ENCODE assay signal across 8 cellular contexts in the genomic region with DNA sequence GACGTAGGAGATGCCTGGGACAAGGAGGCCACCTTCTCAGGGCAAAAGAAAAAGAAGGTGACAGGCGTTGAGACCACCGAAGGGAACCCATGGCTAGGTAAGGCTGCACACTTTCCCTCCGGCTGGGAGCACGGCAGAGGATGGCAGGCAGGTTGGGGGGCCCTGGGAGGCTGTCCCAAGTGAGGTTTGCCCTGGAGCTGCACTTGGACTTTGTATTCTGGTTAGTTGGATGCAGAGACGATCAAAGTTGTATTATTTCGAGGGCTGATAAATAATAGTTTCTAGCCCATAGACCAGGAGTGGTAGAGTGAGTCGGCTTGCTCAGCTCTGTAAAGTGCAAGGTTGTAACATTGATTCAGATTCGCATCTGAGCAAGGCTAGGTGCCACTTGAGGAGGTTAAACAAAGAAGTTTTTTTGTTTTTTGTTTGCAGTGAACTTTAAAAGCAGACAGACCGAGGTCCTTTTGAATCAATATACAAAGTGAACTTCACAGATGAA. TPM values are rescaled to one million over a fixed set of nuclear protein-coding genes. Genes with fewer than 3 reads are reported as not detected.
A peak's percentile ranks its signal among the peaks of the same experiment; 100 is the strongest.
DNase-seq lines count a peak whose midpoint lies in the region; ATAC-seq, FAIRE-seq and TF ChIP-seq lines count a peak whose summit lies in the region.

No MANE protein-coding gene starts in this region.

- POLR2A ChIA-PET in GM12878 (lab: Charles Lee) (interaction anchor here (0.8 to 1.9 kb wide), 5 partner anchors 38 to 228 kb away, joined by 3 to 14 read pairs (median 3); a partner anchor contains a TSS), HepG2 (lab: Yijun Ruan, JAX) (interaction anchor here (0.9 to 3.5 kb wide), 11 partner anchors 7 to 229 kb away, joined by 3 to 63 read pairs (median 8); a partner anchor contains a TSS)

- in situ Hi-C loops in GM12878 (cut with MboI) = no loop called here
- in situ Hi-C loops in HepG2 (cut with HindIII; ENCODE audit: extremely low pct_ligation_motif_present, low pct_unique_long_range_greater_than_20kb) = no loop called here
- in situ Hi-C loops in transverse colon (cut with MboI; ENCODE audit: low pct_ligation_motif_present in 1 of 4, low pct_unique_long_range_greater_than_20kb in 1 of 4, low sequenced_read_pairs in 3 of 4) = no loop called here

- H3K9me3 ChIP-seq in cardiac muscle cell (ENCODE audit: low read depth) (no peaks in the 10 kb centered on the region), GM12878 (replicated peaks; ENCODE audit: control insufficient read depth, insufficient read depth, low read length) (no peaks in the 10 kb centered on the region), HepG2 (ENCODE audit: low read length) (no peaks in the 10 kb centered on the region), transverse colon (no peaks in the 10 kb centered on the region)

- ATAC-seq in Right ventricle myocardium inferior (no peak), GM12878 (no peak; the same call in 2 of the 3 replicates), HepG2 (peak; percentile 29)

- TF ChIP-seq RAD21 in GM12878 (IDR thresholded peaks at IDR 0.05; ENCODE audit: insufficient read depth, low read depth, low read length) = no peak
- TF ChIP-seq RAD21 in HepG2 (CRISPR knock-in tag; IDR thresholded peaks at IDR 0.05) = no peak

- H3K27ac ChIP-seq in cardiac muscle cell (peak overlapping the region; percentile 5), GM12878 (ENCODE audit: control insufficient read depth, insufficient read depth) (peak overlapping the region; percentile 64), HepG2 (ENCODE audit: extremely low read length, insufficient read depth, low read length) (peak overlapping the region; percentile 76), transverse colon (peak overlapping the region; percentile 57 to 81 (median 69))

- FAIRE-seq in GM12878 (lab: Jason Lieb, UNC) = peak; percentile 44
- FAIRE-seq in HepG2 (lab: Jason Lieb, UNC) = no peak

- CTCF ChIA-PET in GM12878 (lab: Yijun Ruan, JAX) = interaction anchor here (1.1 to 4.4 kb wide), 6 partner anchors 23 to 100 kb away, joined by 4 to 18 read pairs (median 7); no protein-coding TSS in a partner anchor
- CTCF ChIA-PET in HepG2 (lab: Yijun Ruan, JAX; ENCODE audit: low intra/inter-chr PET ratio, low total read pairs) = no interaction called here

- peak overlapping the region; percentile 85 for H3K4me3 ChIP-seq in cardiac muscle cell
- peak overlapping the region; percentile 94 for H3K4me3 ChIP-seq in GM12878
- H3K4me3 ChIP-seq in HepG2 (replicated peaks in 1 of 3; ENCODE audit: insufficient read depth in 1 of 3, low read depth in 2 of 3, low read length in 3 of 3) = peak overlapping the region; percentile 91 to 95 (median 93)
- peak overlapping the region; percentile 72 to 86 (median 84) for H3K4me3 ChIP-seq in transverse colon

- H2AFZ ChIP-seq in GM12878 (ENCODE audit: control insufficient read depth, low read depth, low read length) (peak overlapping the region; percentile 96), HepG2 (ENCODE audit: low read length) (no peak overlapping the region)

- DNase-seq in cardiac muscle cell (ENCODE audit: low read depth in 1 of 2, low spot score in 1 of 2) (peak in 1 of 2 donors; percentile 3), Right ventricle myocardium inferior (ENCODE audit: missing footprints) (no peak), GM12878 (ENCODE audit: low read depth, low spot score) (no peak), HepG2 (ENCODE audit: low spot score) (no peak), transverse colon (peak; percentile 11), GM10266 (ENCODE audit: extremely low spot score) (no peak), SKM-1 (lab: John Stamatoyannopoulos, UW; ENCODE audit: unreplicated experiment) (no peak)
- DNase-seq in effector CD8-positive, alpha-beta T cell (lab: John Stamatoyannopoulos, UW) = no peak

- H3K36me3 ChIP-seq in cardiac muscle cell (no peaks in the 10 kb centered on the region), GM12878 (ENCODE audit: control insufficient read depth in 2 of 2, insufficient read depth in 2 of 2, low read length in 1 of 2) (no peaks in the 10 kb centered on the region), HepG2 (replicated peaks in 1 of 2; ENCODE audit: control insufficient read depth in 1 of 2, insufficient read depth in 2 of 2, low read length in 2 of 2) (peaks cover 0 to 1% of the 10 kb centered on the region in 2 experiments; a peak in 2 of 5 replicates), transverse colon (no peaks in the 10 kb centered on the region)

- SMC1A ChIA-PET in GM12878 (lab: Charles Lee; ENCODE audit: uncharacterized antibody, unreplicated experiment) = interaction anchor here (1.0 to 1.4 kb wide), 3 partner anchors 38 to 43 kb away, joined by 3 read pairs; no protein-coding TSS in a partner anchor

- intact Hi-C loops in Right ventricle myocardium inferior (cut with DNase I) = loop anchor here (2.0 kb wide), 1 partner anchor 39 kb away; a partner anchor contains a TSS
- intact Hi-C loops in GM12878 (cut with micrococcal nuclease; ENCODE audit: unreplicated experiment) = loop anchor here (2.0 kb wide), 1 partner anchor 39 kb away; a partner anchor contains a TSS
- intact Hi-C loops in HepG2 (cut with micrococcal nuclease; ENCODE audit: unreplicated experiment) = loop anchor here (2.0 kb wide), 2 partner anchors 13 to 39 kb away; a partner anchor contains a TSS
- intact Hi-C loops in transverse colon (cut with DNase I; ENCODE audit: low total_unique reads) = no loop called here

- H3K79me2 ChIP-seq in GM12878 (ENCODE audit: control insufficient read depth, insufficient read depth, low read length) (no peaks in the 10 kb centered on the region; the same call in 1 of the 2 replicates), HepG2 (ENCODE audit: insufficient read depth, low read length) (peaks cover 29% of the 10 kb centered on the region)

- no peaks in the 10 kb centered on the region for H4K20me1 ChIP-seq in GM12878 (ENCODE audit: control insufficient read depth, insufficient read depth)
- no peaks in the 10 kb centered on the region for H4K20me1 ChIP-seq in HepG2 (ENCODE audit: insufficient read depth, low read length)

- TF ChIP-seq EP300 in GM12878 (IDR thresholded peaks at IDR 0.05; ENCODE audit: borderline replicate concordance in 1 of 2, control insufficient read depth in 1 of 2, low read depth in 2 of 2, low read length in 2 of 2) = no peak
- TF ChIP-seq EP300 in HepG2 (IDR thresholded peaks at IDR 0.05; ENCODE audit: low read depth in 2 of 2, low read length in 2 of 2) = no peak
- TF ChIP-seq EP300 in HepG2 (CRISPR knock-in tag; IDR thresholded peaks at IDR 0.05; ENCODE audit: borderline replicate concordance) = no peak
- TF ChIP-seq EP300 in transverse colon (IDR thresholded peaks at IDR 0.05; ENCODE audit: low read depth) = no peak

- 7% methylated on average over 10 of the region's 10 CpGs for WGBS in GM12878 (ENCODE audit: insufficient coverage, insufficient replicate concordance, low lambda C conversion rate, missing lambda C conversion rate)
- WGBS in HepG2 (ENCODE audit: low lambda C conversion rate) = under 1% methylated on average over 10 of the region's 10 CpGs
- 13 to 27% methylated on average over 5 to 10 of the region's 10 CpGs for WGBS in transverse colon (ENCODE audit: low coverage in 1 of 2), 2 donors

- RAD21 ChIA-PET in GM12878 (lab: Charles Lee; ENCODE audit: unreplicated experiment) = interaction anchor here (1.1 to 1.6 kb wide), 4 partner anchors 29 to 71 kb away, joined by 3 to 9 read pairs (median 4); a partner anchor contains a TSS

- no peak for TF ChIP-seq POLR2A in GM12878 (IDR thresholded peaks at IDR 0.05; ENCODE audit: low read depth, low read length)
- TF ChIP-seq POLR2A in HepG2 (IDR thresholded peaks at IDR 0.05; ENCODE audit: insufficient read depth in 1 of 2, low read depth in 2 of 2, low read length in 2 of 2) = peak in 1 of 2 experiments; percentile 47; a peak in 1 of 4 replicates
- TF ChIP-seq POLR2A in transverse colon (IDR thresholded peaks at IDR 0.05) = no peak

- BruUV-seq in GM12878 (replicated peaks; lab: Mats Ljungman, UMichigan) (TSS peak; percentile 68), HepG2 (replicated peaks; lab: Mats Ljungman, UMichigan) (TSS peak; percentile 55)

- H3K4me2 ChIP-seq in GM12878 (ENCODE audit: control insufficient read depth, insufficient read depth) (peak overlapping the region; percentile 96), HepG2 (ENCODE audit: low read depth, low read length) (peak overlapping the region; percentile 72)

- H3K9ac ChIP-seq in GM12878 (ENCODE audit: control insufficient read depth, insufficient read depth, low read length) (peak overlapping the region; percentile 76), HepG2 (ENCODE audit: insufficient read depth, low read depth, low read length) (peak overlapping the region; percentile 85)

- no peak for TF ChIP-seq CTCF in cardiac muscle cell (IDR thresholded peaks at IDR 0.05; ENCODE audit: low read depth, low read length)
- TF ChIP-seq CTCF in GM12878 (IDR thresholded peaks at IDR 0.05 in 2 of 3, conservative IDR thresholded peaks at IDR 0.05 in 1 of 3; ENCODE audit: control insufficient read depth in 2 of 3, extremely low read depth in 1 of 3, insufficient read depth in 1 of 3, low read depth in 3 of 3, low read length in 3 of 3) = no peak
- no peak for TF ChIP-seq CTCF in HepG2 (CRISPR knock-in tag; IDR thresholded peaks at IDR 0.05)
- TF ChIP-seq CTCF in transverse colon (IDR thresholded peaks at IDR 0.05) = no peak
- TF ChIP-seq CTCF in GM10266 (IDR thresholded peaks at IDR 0.05; ENCODE audit: control insufficient read depth, insufficient read depth, low read depth, missing control alignments) = no peak

- peaks cover 6% of the 10 kb centered on the region for H3K4me1 ChIP-seq in cardiac muscle cell (ENCODE audit: low read depth)
- peaks cover 13% of the 10 kb centered on the region for H3K4me1 ChIP-seq in GM12878 (ENCODE audit: control insufficient read depth, insufficient read depth, low read length)
- peaks cover 49% of the 10 kb centered on the region for H3K4me1 ChIP-seq in HepG2 (ENCODE audit: insufficient read depth, low read length)
- peaks cover 0 to 30% (median 10%) of the 10 kb centered on the region in 4 donors for H3K4me1 ChIP-seq in transverse colon

- peaks cover 25% of the 10 kb centered on the region for H3K27me3 ChIP-seq in cardiac muscle cell
- no peaks in the 10 kb centered on the region for H3K27me3 ChIP-seq in GM12878 (replicated peaks in 1 of 2; ENCODE audit: control insufficient read depth in 2 of 2, insufficient read depth in 2 of 2, low read length in 1 of 2)
- no peaks in the 10 kb centered on the region; a peak in 1 of 5 replicates for H3K27me3 ChIP-seq in HepG2 (ENCODE audit: control insufficient read depth in 1 of 2, insufficient read depth in 2 of 2, low read length in 2 of 2)
- no peaks in the 10 kb centered on the region for H3K27me3 ChIP-seq in transverse colon

RNA-seq across cellular contexts. Expression of a gene that starts 0.6 kb away (rescaled TPM):
- total RNA-seq in cardiac muscle cell (6.7 and 9.4 TPM in 2 replicates), Right ventricle myocardium inferior (1.4 TPM), GM12878 (2014; rRNA removed) (5.7 and 5.9 TPM in 2 replicates), GM12878 (2014; rRNA removed; fragmentation: Illumina TruSeq; extraction: Trizol) (6.1 and 6.4 TPM in 2 replicates), GM12878 (2021) (6.5 and 6.7 TPM in 2 replicates), HepG2 (2016; rRNA removed; fragmentation: Illumina TruSeq; extraction: Trizol) (35.5 and 36.5 TPM in 2 replicates), transverse colon (10 to 100 TPM in 1 of 4 donors, 1 to 10 TPM in 3; 4.9 to 17.3 (median 8.0) TPM)
- polyA plus RNA-seq in cardiac muscle cell (3.4 and 5.1 TPM in 2 replicates), GM12878 (2011; rRNA removed) (4.6 and 5.2 TPM in 2 replicates), GM12878 (2014; fragmentation: Illumina TruSeq; extraction: Trizol) (5.1 and 5.2 TPM in 2 replicates), GM12878 (2014; fragmentation: Nextera tagmentation; extraction: Ambion mirVana) (under 1 TPM; 0.73 to 0.90 TPM), GM12878 (2014; rRNA removed) (2.9 and 4.1 TPM in 2 replicates), GM12878 (2016; fragmentation: Nextera tagmentation; extraction: Ambion mirVana) (1 to 10 TPM; 5.2 TPM), HepG2 (2011; rRNA removed) (6.6 and 7.6 TPM in 2 replicates)
- total RNA-seq in GM12878 (2013; cell fraction: nucleolus; rRNA removed) = 5.8 and 7.1 TPM in 2 replicates
- 1.2 TPM for polyA plus RNA-seq in GM12878 (2011; ENCODE audit: low read depth)
- polyA plus RNA-seq in GM12878 (2011; cell fraction: cytosol; rRNA removed) = 4.0 and 4.4 TPM in 2 replicates
- polyA plus RNA-seq in GM12878 (2011; cell fraction: nucleus; rRNA removed) = 2.0 and 2.3 TPM in 2 replicates
- polyA plus RNA-seq in GM12878 (2012) = 1.5 and 1.6 TPM in 2 replicates
- polyA minus RNA-seq in GM12878 (2011; rRNA and poly(A)+ RNA removed) = 11.4 and 12.7 TPM in 2 replicates
- polyA minus RNA-seq in GM12878 (2011; cell fraction: cytosol; rRNA and poly(A)+ RNA removed) = 4.1 and 5.0 TPM in 2 replicates
- polyA minus RNA-seq in GM12878 (2011; cell fraction: nucleus; rRNA and poly(A)+ RNA removed) = 3.0 and 5.5 TPM in 2 replicates
- total RNA-seq in HepG2 (2016; cell fraction: cytosol; rRNA removed; fragmentation: Illumina TruSeq; extraction: Trizol; ENCODE audit: low read depth) = 4.5 and 4.7 TPM in 2 replicates
- total RNA-seq in HepG2 (2016; cell fraction: insoluble cytoplasmic fraction; rRNA removed; fragmentation: Illumina TruSeq; extraction: Trizol) = 34.0 and 36.0 TPM in 2 replicates
- total RNA-seq in HepG2 (2016; cell fraction: membrane; rRNA removed; fragmentation: Illumina TruSeq; extraction: Trizol) = 18.8 and 20.3 TPM in 2 replicates
- total RNA-seq in HepG2 (2016; cell fraction: nucleus; rRNA removed; fragmentation: Illumina TruSeq; extraction: Trizol) = 40.3 and 45.2 TPM in 2 replicates
- 5.6 and 6.1 TPM in 2 replicates for polyA plus RNA-seq in HepG2 (2011; cell fraction: cytosol; rRNA removed)
- 3.0 and 3.3 TPM in 2 replicates for polyA plus RNA-seq in HepG2 (2011; cell fraction: nucleus; rRNA removed)
- 2.3 and 3.9 TPM in 2 replicates for polyA plus RNA-seq in HepG2 (2012)
- polyA plus RNA-seq in HepG2 (2016; cell fraction: cytosol; fragmentation: Illumina TruSeq; extraction: Trizol; ENCODE audit: low read depth) = 1.8 and 2.5 TPM in 2 replicates
- polyA plus RNA-seq in HepG2 (2016; cell fraction: insoluble cytoplasmic fraction; fragmentation: Illumina TruSeq; extraction: Trizol; ENCODE audit: low read depth) = 14.9 TPM in 2 replicates
- 5.6 and 6.8 TPM in 2 replicates for polyA plus RNA-seq in HepG2 (2016; cell fraction: membrane; fragmentation: Illumina TruSeq; extraction: Trizol; ENCODE audit: low read depth)
- polyA plus RNA-seq in HepG2 (2016; cell fraction: nucleus; fragmentation: Illumina TruSeq; extraction: Trizol; ENCODE audit: insufficient read depth, low read depth) = 18.8 and 19.6 TPM in 2 replicates
- 22.7 and 32.8 TPM in 2 replicates for polyA minus RNA-seq in HepG2 (2011; rRNA and poly(A)+ RNA removed; ENCODE audit: low replicate concordance)
- 12.3 and 14.5 TPM in 2 replicates for polyA minus RNA-seq in HepG2 (2011; cell fraction: cytosol; rRNA and poly(A)+ RNA removed)
- polyA minus RNA-seq in HepG2 (2011; cell fraction: nucleus; rRNA and poly(A)+ RNA removed) = 17.8 and 18.8 TPM in 2 replicates

RNA-seq across cellular contexts. Expression of a gene that starts 39.7 kb away (rescaled TPM):
- 15.3 and 34.5 TPM in 2 replicates for total RNA-seq in cardiac muscle cell
- 33.9 and 41.4 TPM in 2 replicates for polyA plus RNA-seq in cardiac muscle cell
- total RNA-seq in Right ventricle myocardium inferior = 38.2 TPM
- 30.6 and 30.9 TPM in 2 replicates for total RNA-seq in GM12878 (2013; cell fraction: nucleolus; rRNA removed)
- 15.6 and 16.0 TPM in 2 replicates for total RNA-seq in GM12878 (2014; rRNA removed)
- 27.0 and 27.5 TPM in 2 replicates for total RNA-seq in GM12878 (2014; rRNA removed; fragmentation: Illumina TruSeq; extraction: Trizol)
- 28.8 and 31.8 TPM in 2 replicates for total RNA-seq in GM12878 (2021)
- 25.4 TPM for polyA plus RNA-seq in GM12878 (2011; ENCODE audit: low read depth)
- polyA plus RNA-seq in GM12878 (2011; rRNA removed) = 29.3 and 40.0 TPM in 2 replicates
- polyA plus RNA-seq in GM12878 (2011; cell fraction: cytosol; rRNA removed) = 31.6 and 38.4 TPM in 2 replicates
- 94.0 and 118 TPM in 2 replicates for polyA plus RNA-seq in GM12878 (2011; cell fraction: nucleus; rRNA removed)
- polyA plus RNA-seq in GM12878 (2012) = 33.1 and 36.0 TPM in 2 replicates
- polyA plus RNA-seq in GM12878 (2014; fragmentation: Illumina TruSeq; extraction: Trizol) = 47.8 and 49.6 TPM in 2 replicates
- polyA plus RNA-seq in GM12878 (2014; fragmentation: Nextera tagmentation; extraction: Ambion mirVana) = 10 to 100 TPM; 20.2 to 22.8 TPM
- polyA plus RNA-seq in GM12878 (2014; rRNA removed) = 43.2 and 45.8 TPM in 2 replicates
- polyA plus RNA-seq in GM12878 (2016; fragmentation: Nextera tagmentation; extraction: Ambion mirVana) = 10 to 100 TPM in 1 of 2 experiments, 1 to 10 TPM in 1; 7.5 to 10.8 TPM
- 23.0 and 33.1 TPM in 2 replicates for polyA minus RNA-seq in GM12878 (2011; rRNA and poly(A)+ RNA removed)
- polyA minus RNA-seq in GM12878 (2011; cell fraction: cytosol; rRNA and poly(A)+ RNA removed) = 9.9 and 11.9 TPM in 2 replicates
- 20.2 and 31.0 TPM in 2 replicates for polyA minus RNA-seq in GM12878 (2011; cell fraction: nucleus; rRNA and poly(A)+ RNA removed)
- 7.5 and 15.2 TPM in 2 replicates for total RNA-seq in HepG2 (2016; rRNA removed; fragmentation: Illumina TruSeq; extraction: Trizol)
- total RNA-seq in HepG2 (2016; cell fraction: cytosol; rRNA removed; fragmentation: Illumina TruSeq; extraction: Trizol; ENCODE audit: low read depth) = 5.1 and 6.8 TPM in 2 replicates
- 9.3 and 17.7 TPM in 2 replicates for total RNA-seq in HepG2 (2016; cell fraction: insoluble cytoplasmic fraction; rRNA removed; fragmentation: Illumina TruSeq; extraction: Trizol)
- total RNA-seq in HepG2 (2016; cell fraction: membrane; rRNA removed; fragmentation: Illumina TruSeq; extraction: Trizol) = 10.0 and 10.5 TPM in 2 replicates
- total RNA-seq in HepG2 (2016; cell fraction: nucleus; rRNA removed; fragmentation: Illumina TruSeq; extraction: Trizol) = 21.1 and 22.5 TPM in 2 replicates
- 41.0 and 48.5 TPM in 2 replicates for polyA plus RNA-seq in HepG2 (2011; rRNA removed)
- polyA plus RNA-seq in HepG2 (2011; cell fraction: cytosol; rRNA removed) = 15.0 and 16.1 TPM in 2 replicates
- 109 and 122 TPM in 2 replicates for polyA plus RNA-seq in HepG2 (2011; cell fraction: nucleus; rRNA removed)
- 17.1 and 20.2 TPM in 2 replicates for polyA plus RNA-seq in HepG2 (2012)
- polyA plus RNA-seq in HepG2 (2016; cell fraction: cytosol; fragmentation: Illumina TruSeq; extraction: Trizol; ENCODE audit: low read depth) = 7.0 and 7.2 TPM in 2 replicates
- 13.2 and 14.7 TPM in 2 replicates for polyA plus RNA-seq in HepG2 (2016; cell fraction: insoluble cytoplasmic fraction; fragmentation: Illumina TruSeq; extraction: Trizol; ENCODE audit: low read depth)
- 10.4 and 11.7 TPM in 2 replicates for polyA plus RNA-seq in HepG2 (2016; cell fraction: membrane; fragmentation: Illumina TruSeq; extraction: Trizol; ENCODE audit: low read depth)
- polyA plus RNA-seq in HepG2 (2016; cell fraction: nucleus; fragmentation: Illumina TruSeq; extraction: Trizol; ENCODE audit: insufficient read depth, low read depth) = 79.4 and 79.5 TPM in 2 replicates
- polyA minus RNA-seq in HepG2 (2011; rRNA and poly(A)+ RNA removed; ENCODE audit: low replicate concordance) = 22.7 and 72.0 TPM in 2 replicates
- 6.4 and 7.2 TPM in 2 replicates for polyA minus RNA-seq in HepG2 (2011; cell fraction: cytosol; rRNA and poly(A)+ RNA removed)
- 23.7 and 24.9 TPM in 2 replicates for polyA minus RNA-seq in HepG2 (2011; cell fraction: nucleus; rRNA and poly(A)+ RNA removed)
- total RNA-seq in transverse colon = 10 to 100 TPM; 22.1 to 36.2 (median 30.1) TPM

Comparison
In these comparisons a context has a peak if more than half of its experiments do, and no peak if none do; other contexts are left out.
1. H3K27ac ChIP-seq: peak in every context shown above with its lines; median percentile 76 in HepG2; 69 in transverse colon; 64 in GM12878; 5 in cardiac muscle cell.